In genomic region chr3:171646357-171647133, GRCh38 we compare ENCODE assay signal across 9 cellular contexts.
A peak's percentile ranks its signal among the peaks of the same experiment; 100 is the strongest.
DNase-seq lines count a peak whose midpoint lies in the region; ATAC-seq, FAIRE-seq and TF ChIP-seq lines count a peak whose summit lies in the region.
"Had no signal": no experiment of that assay in that cellular context is flagged by ENCODE, and none has a peak within 500 bp of the region (broad histone marks: within the 10 kb centered on the region; RNA-seq: fewer than 3 reads in every experiment).

No MANE protein-coding gene starts in this region.

- no peak overlapping the region for H3K27ac Mint-ChIP-seq in CD8-positive, alpha-beta T cell
- H3K27ac Mint-ChIP-seq: IgD-negative memory B cell had no signal

- intact Hi-C loops in CD8-positive, alpha-beta T cell (cut with DNase I, micrococcal nuclease) = loop anchor here (1.0 to 10.0 kb wide), 4 partner anchors 128 to 828 kb away; no protein-coding TSS in a partner anchor

- H3K9me3 ChIP-seq in CD8-positive, alpha-beta T cell (ENCODE audit: low read length) = no peaks in the 10 kb centered on the region
- no peaks in the 10 kb centered on the region for H3K9me3 ChIP-seq in GM23248 (ENCODE audit: low read depth)

- no peaks in the 10 kb centered on the region for H3K4me1 ChIP-seq in CD8-positive, alpha-beta T cell (ENCODE audit: insufficient read depth, low read length)
- H3K4me1 ChIP-seq in GM23248 (ENCODE audit: insufficient read depth) = no peaks in the 10 kb centered on the region

- POLR2A ChIA-PET in CD8-positive, alpha-beta T cell (lab: Charles Lee) = no interaction called here

- H3K4me3 Mint-ChIP-seq in CD8-positive, alpha-beta T cell = no peak overlapping the region
- H3K4me3 Mint-ChIP-seq: IgD-negative memory B cell had no signal

- H3K27me3 ChIP-seq in CD8-positive, alpha-beta T cell (ENCODE audit: insufficient read depth, low read length) = no peaks in the 10 kb centered on the region
- H3K27me3 ChIP-seq in GM23248 (replicated peaks; ENCODE audit: insufficient read depth) (no peaks in the 10 kb centered on the region), bronchial epithelial cell (ENCODE audit: control insufficient read depth, insufficient read depth, low read length) (no peaks in the 10 kb centered on the region)

- CTCF ChIA-PET in CD8-positive, alpha-beta T cell (lab: Charles Lee) = interaction anchor here (0.6 to 4.3 kb wide), 2 partner anchors 43 to 694 kb away, joined by 3 to 29 read pairs; no protein-coding TSS in a partner anchor

- peak; percentile 79 for FAIRE-seq in bronchial epithelial cell (lab: Jason Lieb, UNC)

- no peaks in the 10 kb centered on the region for H3K36me3 ChIP-seq in CD8-positive, alpha-beta T cell (ENCODE audit: insufficient read depth, low read length)
- no peaks in the 10 kb centered on the region for H3K36me3 ChIP-seq in GM23248 (ENCODE audit: low read depth)
- no peaks in the 10 kb centered on the region for H3K36me3 ChIP-seq in bronchial epithelial cell (ENCODE audit: control insufficient read depth, insufficient read depth, low read length)

- H3K4me2 ChIP-seq in GM23248 (ENCODE audit: unreplicated experiment) = no peak overlapping the region

- DNase-seq in CD8-positive, alpha-beta T cell = no peak
- DNase-seq in GM23248 (peak; percentile 76), NCI-H526 (lab: John Stamatoyannopoulos, UW) (peak; percentile 47 to 76), bronchial epithelial cell (ENCODE audit: low read depth) (peak; percentile 66), left kidney (ENCODE audit: low read depth, low spot score) (peak; percentile 71)
- DNase-seq in stimulated activated CD4-positive, alpha-beta T cell treated with anti-CD3 and anti-CD28 coated beads, Interleukin-15, amount 100 ng/mL, for 24 hours = no peak
- no peak for DNase-seq in stimulated activated CD4-positive, alpha-beta T cell treated with anti-CD3 and anti-CD28 coated beads, Interleukin-4, amount 100 ng/mL, for 1 hour

- H3K9me2 ChIP-seq in GM23248 (ENCODE audit: insufficient read depth) = no peaks in the 10 kb centered on the region

- no peaks in the 10 kb centered on the region for H3K79me2 ChIP-seq in GM23248 (ENCODE audit: insufficient read depth)

- no peak overlapping the region for H3K9ac ChIP-seq in GM23248

- no peak for TF ChIP-seq POLR2A in GM18505 (IDR thresholded peaks at IDR 0.05; ENCODE audit: borderline replicate concordance, extremely low read depth, insufficient read depth, insufficient read length)

- H3K4me1 Mint-ChIP-seq in CD8-positive, alpha-beta T cell (ENCODE audit: low read depth) = no peaks in the 10 kb centered on the region
- H3K4me1 Mint-ChIP-seq: IgD-negative memory B cell had no signal

- 0 out of 2 replicates have a peak overlapping the region, but pooled peaks have one; percentile 21 for H2AFZ ChIP-seq in GM23248

- no peak overlapping the region for H3K4me3 ChIP-seq in CD8-positive, alpha-beta T cell (ENCODE audit: low read depth, low read length)
- H3K4me3 ChIP-seq in GM23248 (no peak overlapping the region), bronchial epithelial cell (ENCODE audit: low read depth, low read length) (no peak overlapping the region)

- WGBS in GM23248 (ENCODE audit: low coverage in 1 of 2, low lambda C conversion rate in 2 of 2, missing lambda C conversion rate in 2 of 2), 2 experiments = 5 to 9% methylated on average over 4 of the region's 4 CpGs

- peak; percentile 29 for TF ChIP-seq CTCF in CD8-positive, alpha-beta T cell (IDR thresholded peaks at IDR 0.05)
- TF ChIP-seq CTCF in bronchial epithelial cell (IDR thresholded peaks at IDR 0.05; ENCODE audit: insufficient read depth, low read length, severe bottlenecking) = peak; percentile 47

- H4K20me1 ChIP-seq in GM23248 (ENCODE audit: insufficient read depth) = no peaks in the 10 kb centered on the region

- H3K27me3 Mint-ChIP-seq in CD8-positive, alpha-beta T cell (ENCODE audit: low read depth) = no peaks in the 10 kb centered on the region

- no peaks in the 10 kb centered on the region for H3F3A ChIP-seq in GM23248 (ENCODE audit: insufficient read depth)

- no peak for ATAC-seq in CD8-positive, alpha-beta T cell
- no peak for ATAC-seq in GM18505 (IDR thresholded peaks at IDR 0.05; ENCODE audit: unreplicated experiment)

- H3K36me3 Mint-ChIP-seq in CD8-positive, alpha-beta T cell = no peaks in the 10 kb centered on the region
- H3K36me3 Mint-ChIP-seq: IgD-negative memory B cell had no signal

- no peak overlapping the region for H3K27ac ChIP-seq in CD8-positive, alpha-beta T cell (ENCODE audit: low read depth, low read length)
- no peak overlapping the region for H3K27ac ChIP-seq in GM23248

- H3K9me3 Mint-ChIP-seq in CD8-positive, alpha-beta T cell = no peaks in the 10 kb centered on the region
- H3K9me3 Mint-ChIP-seq: IgD-negative memory B cell had no signal

- in situ Hi-C loops in GM23248 (cut with MboI) = no loop called here

Comparison
In these comparisons a context has a peak if more than half of its experiments do, and no peak if none do; other contexts are left out.
1. DNase-seq: peak in GM23248 (single experiment), NCI-H526 (2 of 2), bronchial epithelial cell (single experiment) and left kidney (single experiment); none in CD8-positive, alpha-beta T cell (0 of 7), stimulated activated CD4-positive, alpha-beta T cell treated with anti-CD3 and anti-CD28 coated beads, Interleukin-15, amount 100 ng/mL, for 24 hours (single experiment) and stimulated activated CD4-positive, alpha-beta T cell treated with anti-CD3 and anti-CD28 coated beads, Interleukin-4, amount 100 ng/mL, for 1 hour (single experiment).